16 cellular contexts compared by ENCODE assay signal in genomic region chr10:99730026-99730425, GRCh38. TPM values are rescaled to one million over a fixed set of nuclear protein-coding genes. Genes with fewer than 3 reads are reported as not detected.
DNase-seq lines count a peak whose midpoint lies in the region; ATAC-seq and TF ChIP-seq lines count a peak whose summit lies in the region.
"Had no signal": no experiment of that assay in that cellular context is flagged by ENCODE, and none has a peak within 500 bp of the region (broad histone marks: within the 10 kb centered on the region; RNA-seq: fewer than 3 reads in every experiment).

No MANE protein-coding gene starts in this region.

- H3K27me3 ChIP-seq in ascending aorta, result no peaks in the 10 kb centered on the region

- no peak for ATAC-seq in HG03342 (IDR thresholded peaks at IDR 0.05; ENCODE audit: unreplicated experiment)
- ATAC-seq in GM19351 (IDR thresholded peaks at IDR 0.05; ENCODE audit: unreplicated experiment), result no peak
- ATAC-seq: activated CD8-positive, alpha-beta T cell treated with anti-CD3 and anti-CD28 coated beads, Interleukin-2, amount 10 ng/mL, durations not matched to agents 7 days and 5 days; GM23338 had no signal

- H3K27ac ChIP-seq in epithelial cell of prostate (peak overlapping the region; percentile 90), ascending aorta (no peak overlapping the region)
- H3K27ac ChIP-seq: PC-9, VCaP had no signal

- H3K27ac Mint-ChIP-seq in Calu3 (ENCODE audit: unreplicated experiment) (peak overlapping the region; percentile 41), nephron progenitor cell (peak overlapping the region; percentile 3)
- H3K27ac Mint-ChIP-seq: activated CD8-positive, alpha-beta T cell treated with anti-CD3 and anti-CD28 coated beads, Interleukin-2, amount 10 ng/mL, durations not matched to agents 7 days and 5 days; GM23338; naive B cell had no signal

- H3K27me3 Mint-ChIP-seq in Calu3 (ENCODE audit: unreplicated experiment), result no peaks in the 10 kb centered on the region
- peaks cover 4% of the 10 kb centered on the region for H3K27me3 Mint-ChIP-seq in nephron progenitor cell (ENCODE audit: low read depth, poor library complexity)
- H3K27me3 Mint-ChIP-seq: naive B cell had no signal

- peaks cover 0 to 15% of the 10 kb centered on the region in 2 donors for H3K4me1 ChIP-seq in ascending aorta

- no peak for DNase-seq in Calu3
- DNase-seq in epithelial cell of prostate (ENCODE audit: low read depth, low spot score), result peak; percentile 61
- DNase-seq in nephron progenitor cell, result no peak
- DNase-seq in ascending aorta (ENCODE audit: low spot score in 2 of 2), result no peak
- DNase-seq: activated CD8-positive, alpha-beta T cell treated with anti-CD3 and anti-CD28 coated beads, Interleukin-2, amount 10 ng/mL, durations not matched to agents 7 days and 5 days; activated effector memory CD4-positive, alpha-beta T cell treated with Interleukin-2 at 50 U/mL for 16 hours; anterior cingulate cortex; naive B cell; NCI-H1694 treated with DMSO at 0.1 percent for 48 hours; NCI-H524 treated with DMSO at 0.1 percent for 48 hours; PC-9 had no signal

- BruUV-seq in Calu3 (replicated peaks; lab: Mats Ljungman, UMichigan), result no TSS peak

- no peak overlapping the region for H3K4me3 ChIP-seq in ascending aorta
- H3K4me3 ChIP-seq: GM23338 had no signal

- H3K36me3 Mint-ChIP-seq in Calu3 (ENCODE audit: insufficient read depth, unreplicated experiment) (peaks cover 50% of the 10 kb centered on the region), nephron progenitor cell (ENCODE audit: low read depth) (peaks cover 22% of the 10 kb centered on the region)

- H3K9me3 ChIP-seq in ascending aorta, result no peaks in the 10 kb centered on the region

- H3K4me1 Mint-ChIP-seq in Calu3 (ENCODE audit: low read depth, unreplicated experiment) (peaks cover 16% of the 10 kb centered on the region), nephron progenitor cell (peaks cover 21% of the 10 kb centered on the region)

- CTCF ChIA-PET in Calu3 (lab: Charles Lee), result no interaction called here

- intact Hi-C loops in Calu3 (cut with micrococcal nuclease; ENCODE audit: unreplicated experiment), result no loop called here
- intact Hi-C loops in ascending aorta (cut with DNase I), result loop anchor here (5.0 to 10.0 kb wide), 2 partner anchors 57 to 1595 kb away; partner anchors contain the start of gene R3HCC1L

- no peaks in the 10 kb centered on the region for H3K9me3 Mint-ChIP-seq in Calu3 (ENCODE audit: low read depth, unreplicated experiment)
- H3K9me3 Mint-ChIP-seq in nephron progenitor cell, result no peaks in the 10 kb centered on the region
- H3K9me3 Mint-ChIP-seq: naive B cell had no signal

- TF ChIP-seq EP300 in Ishikawa (IDR thresholded peaks at IDR 0.05; ENCODE audit: borderline replicate concordance), result no peak

- TF ChIP-seq CTCF in Calu3 (IDR thresholded peaks at IDR 0.05; ENCODE audit: unreplicated experiment), result no peak
- TF ChIP-seq CTCF in nephron progenitor cell (IDR thresholded peaks at IDR 0.05), result no peak
- TF ChIP-seq CTCF in ascending aorta (IDR thresholded peaks at IDR 0.05), result no peak

- peaks cover 23 to 24% of the 10 kb centered on the region in 2 donors for H3K36me3 ChIP-seq in ascending aorta

- H3K4me3 Mint-ChIP-seq in Calu3 (ENCODE audit: low read depth, unreplicated experiment) (no peak overlapping the region), nephron progenitor cell (no peak overlapping the region)
- H3K4me3 Mint-ChIP-seq: activated CD8-positive, alpha-beta T cell treated with anti-CD3 and anti-CD28 coated beads, Interleukin-2, amount 10 ng/mL, durations not matched to agents 7 days and 5 days; GM23338 had no signal

- TF ChIP-seq RAD21 in Ishikawa (IDR thresholded peaks at IDR 0.05; ENCODE audit: low read depth), result no peak

TF ChIP-seq in Ishikawa, 13 proteins besides CTCF, POLR2A, EP300 and RAD21:
- TF ChIP-seq TAF1 (IDR thresholded peaks at IDR 0.05; ENCODE audit: low read depth) (no peak), MAX (IDR thresholded peaks at IDR 0.05) (0 out of 2 replicates have a peak, but pooled peaks have one; percentile 32), ZBTB7A (IDR thresholded peaks at IDR 0.05; ENCODE audit: low read depth) (no peak), CEBPB (IDR thresholded peaks at IDR 0.05) (no peak), TCF12 (IDR thresholded peaks at IDR 0.05; ENCODE audit: low read depth) (no peak)

RNA-seq across cellular contexts. Expression of gene COX15, which starts 1.9 kb away (rescaled TPM):
- total RNA-seq in Calu3 (2022) (35.3 and 41.0 TPM in 2 replicates), ascending aorta (22.0 TPM)

RNA-seq across cellular contexts. Expression of gene CUTC, which starts 2.0 kb away (rescaled TPM):
- total RNA-seq in Calu3 (2022) (9.3 and 9.6 TPM in 2 replicates), ascending aorta (8.0 TPM)

RNA-seq across cellular contexts. Expression of gene ABCC2, which starts 52.4 kb away (rescaled TPM):
- total RNA-seq in Calu3 (2022), result 1.2 and 1.8 TPM in 2 replicates
- 0.96 TPM for total RNA-seq in ascending aorta
